8 cellular contexts compared by ENCODE assay signal in the genomic region with DNA sequence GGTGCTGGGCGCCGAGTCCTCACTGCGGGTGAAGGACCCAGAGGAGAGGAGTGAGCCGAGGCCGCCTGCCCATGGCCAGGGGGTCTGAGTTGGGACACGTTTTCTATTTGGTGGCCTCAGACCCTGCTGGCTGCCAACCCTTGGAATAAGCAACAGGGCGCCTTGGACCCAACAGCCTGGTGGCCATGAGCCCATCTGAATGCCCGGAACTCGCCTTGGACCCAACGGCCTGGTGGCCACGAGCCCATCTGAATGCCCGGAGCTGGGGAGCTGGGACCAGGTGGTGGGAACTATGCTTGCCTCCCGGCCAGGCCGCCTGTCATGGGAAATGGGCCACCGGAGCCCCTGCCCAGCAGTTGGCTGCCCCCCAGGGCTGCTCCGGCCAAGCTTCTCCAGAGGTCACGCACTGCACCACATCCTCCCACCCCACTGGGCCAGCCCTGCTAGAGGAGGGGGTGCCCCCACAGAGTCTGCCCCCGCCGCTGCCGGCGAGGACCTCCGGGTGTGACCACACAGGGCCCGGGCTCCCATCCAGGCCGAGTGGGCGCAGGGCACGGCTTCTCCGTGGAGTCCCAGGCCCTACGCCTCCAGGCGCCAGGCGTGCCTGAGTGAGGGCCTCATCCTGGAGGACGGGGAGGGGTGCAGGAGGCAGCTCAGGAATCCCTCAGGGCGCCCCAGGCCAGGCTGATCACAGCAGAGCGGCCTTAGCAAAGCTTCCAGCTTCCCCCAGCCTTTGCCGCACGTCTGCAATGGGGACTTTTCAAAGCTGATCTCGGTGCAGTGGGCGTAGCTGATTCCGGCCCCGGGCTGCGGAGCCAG.
DNase-seq lines count a peak whose midpoint lies in the region; ATAC-seq and TF ChIP-seq lines count a peak whose summit lies in the region.
"Not testable (repeated sequence)": the region's sequence is repeated elsewhere in the genome, so short reads cannot be mapped to it uniquely, and the experiment has no call there.

No MANE protein-coding gene starts in this region.

- TF ChIP-seq CTCF in endodermal cell (conservative IDR thresholded peaks at IDR 0.05); osteocyte (IDR thresholded peaks at IDR 0.05): not testable (repeated sequence)

- H3K56ac ChIP-seq in mesendoderm (ENCODE audit: low read length): not testable (repeated sequence)

- peaks cover 21 to 52% (median 36%) of the 10 kb centered on the region in 10 experiments for H3K4me1 ChIP-seq in BLaER1 treated with 17β-estradiol and CSF1 and Interleukin-3, amounts not matched to agents 10 nM and 100 nM
- peaks cover 20% of the 10 kb centered on the region for H3K4me1 ChIP-seq in NT2/D1 (ENCODE audit: insufficient read depth, insufficient read length)
- not testable (repeated sequence) for H3K4me1 ChIP-seq in endodermal cell (ENCODE audit: control insufficient read depth, insufficient read depth, low read length); right cardiac atrium (ENCODE audit: control insufficient read depth, insufficient read depth, low read length); mesendoderm (ENCODE audit: control insufficient read depth, low read depth, low read length)

- H3K27me3 Mint-ChIP-seq in endodermal cell (ENCODE audit: insufficient read depth); osteocyte (ENCODE audit: unreplicated experiment); stimulated activated naive B cell treated with anti-CD40 and anti-IgM and Interleukin-4, amounts not matched to agents 10 μg/mL and 1 μg/mL and 100 μg/mL, for 72 hours: not testable (repeated sequence)

- not testable (repeated sequence) for H3K18ac ChIP-seq in mesendoderm (ENCODE audit: low read length)

- H3K27ac ChIP-seq in BLaER1 treated with 17β-estradiol and CSF1 and Interleukin-3, amounts not matched to agents 10 nM and 100 nM: peak overlapping the region in 9 of 11 experiments; percentile 40 to 68 (median 59); a peak in 17 of 22 replicates
- peak overlapping the region; percentile 30 for H3K27ac ChIP-seq in angular gyrus (ENCODE audit: low read depth, low read length)
- H3K27ac ChIP-seq in endodermal cell (ENCODE audit: low read depth, low read length); right cardiac atrium (ENCODE audit: low read length); mesendoderm (ENCODE audit: low read depth, low read length): not testable (repeated sequence)

- H2AK5ac ChIP-seq in mesendoderm (ENCODE audit: low read length): not testable (repeated sequence)

- H4K5ac ChIP-seq in mesendoderm (ENCODE audit: low read length): not testable (repeated sequence)

- H3K4ac ChIP-seq in mesendoderm (ENCODE audit: low read depth, low read length): not testable (repeated sequence)

- peaks cover 10 to 14% (median 12%) of the 10 kb centered on the region in 11 experiments for H3K9me3 ChIP-seq in BLaER1 treated with 17β-estradiol and CSF1 and Interleukin-3, amounts not matched to agents 10 nM and 100 nM (replicated peaks in 1 of 11)
- H3K9me3 ChIP-seq in NT2/D1 (ENCODE audit: insufficient read depth, low read length); endodermal cell (ENCODE audit: control insufficient read depth, low read length); right cardiac atrium (ENCODE audit: control insufficient read depth, low read length): not testable (repeated sequence)

- H3K9me3 Mint-ChIP-seq in endodermal cell: peaks cover 11% of the 10 kb centered on the region
- not testable (repeated sequence) for H3K9me3 Mint-ChIP-seq in osteocyte (ENCODE audit: unreplicated experiment); stimulated activated naive B cell treated with anti-CD40 and anti-IgM and Interleukin-4, amounts not matched to agents 10 μg/mL and 1 μg/mL and 100 μg/mL, for 72 hours

- H3K79me1 ChIP-seq in mesendoderm (ENCODE audit: low read length): not testable (repeated sequence)

- peak overlapping the region in 9 of 11 experiments; percentile 25 to 55 (median 46); a peak in 12 of 22 replicates for H3K9ac ChIP-seq in BLaER1 treated with 17β-estradiol and CSF1 and Interleukin-3, amounts not matched to agents 10 nM and 100 nM
- H3K9ac ChIP-seq in NT2/D1 (ENCODE audit: insufficient read length, low read depth): peak overlapping the region; percentile 56
- H3K9ac ChIP-seq in endodermal cell (ENCODE audit: extremely low read depth, low read length, poor library complexity, severe bottlenecking); mesendoderm (ENCODE audit: low read length): not testable (repeated sequence)

- intact Hi-C loops in right cardiac atrium (cut with DNase I): not testable (repeated sequence)

- H4K20me1 ChIP-seq in BLaER1 treated with 17β-estradiol and CSF1 and Interleukin-3, amounts not matched to agents 10 nM and 100 nM: not testable (repeated sequence)

- H2BK120ac ChIP-seq in mesendoderm (ENCODE audit: low read depth, low read length): not testable (repeated sequence)

- H3K36me3 ChIP-seq in BLaER1 treated with 17β-estradiol and CSF1 and Interleukin-3, amounts not matched to agents 10 nM and 100 nM; NT2/D1 (ENCODE audit: insufficient read depth, insufficient read length, low read length); endodermal cell (ENCODE audit: control insufficient read depth, insufficient read depth, low read length); mesendoderm (ENCODE audit: control insufficient read depth, insufficient read depth, low read length): not testable (repeated sequence)

- not testable (repeated sequence) for H3K4me3 Mint-ChIP-seq in endodermal cell; osteocyte (ENCODE audit: unreplicated experiment); stimulated activated naive B cell treated with anti-CD40 and anti-IgM and Interleukin-4, amounts not matched to agents 10 μg/mL and 1 μg/mL and 100 μg/mL, for 72 hours

- not testable (repeated sequence) for H3K79me2 ChIP-seq in mesendoderm (ENCODE audit: control insufficient read depth, insufficient read depth, low read length)

- not testable (repeated sequence) for H3K23ac ChIP-seq in mesendoderm (ENCODE audit: low read length)

- H2BK15ac ChIP-seq in mesendoderm (replicated peaks; ENCODE audit: low read depth): not testable (repeated sequence)

- DNase-seq in NT2/D1 (ENCODE audit: low read depth, low spot score) (peak; percentile 9), endodermal cell (peak; percentile 63), right cardiac atrium (peak; percentile 40 to 80 (median 75)), mesendoderm (peak; percentile 12)
- DNase-seq in osteocyte (ENCODE audit: extremely low spot score, unreplicated experiment); stimulated activated naive B cell treated with anti-CD40 and anti-IgM and Interleukin-4, amounts not matched to agents 10 μg/mL and 1 μg/mL and 100 μg/mL, for 72 hours: not testable (repeated sequence)

- H3K4me2 ChIP-seq in BLaER1 treated with 17β-estradiol and CSF1 and Interleukin-3, amounts not matched to agents 10 nM and 100 nM: peak overlapping the region; percentile 59 to 76 (median 71)
- H3K4me2 ChIP-seq in mesendoderm (ENCODE audit: low read length): not testable (repeated sequence)

- not testable (repeated sequence) for H3K4me1 Mint-ChIP-seq in endodermal cell; stimulated activated naive B cell treated with anti-CD40 and anti-IgM and Interleukin-4, amounts not matched to agents 10 μg/mL and 1 μg/mL and 100 μg/mL, for 72 hours
- peaks cover 23% of the 10 kb centered on the region for H3K4me1 Mint-ChIP-seq in osteocyte (ENCODE audit: unreplicated experiment)

- H4K8ac ChIP-seq in mesendoderm (ENCODE audit: low read depth, low read length): not testable (repeated sequence)

- 90 to 91% methylated on average over 17 to 36 of the region's 40 CpGs for WGBS in endodermal cell (ENCODE audit: insufficient coverage in 1 of 2, insufficient read length in 1 of 2), 2 experiments
- WGBS in right cardiac atrium: 46% methylated on average over 40 of the region's 40 CpGs
- no CpG with 5 or more reads among the region's 40 CpGs for WGBS in mesendoderm (ENCODE audit: extremely low coverage, insufficient coverage, low lambda C conversion rate)

- ATAC-seq in right cardiac atrium: peak; percentile 33 to 41
- peak; percentile 55 to 57 for ATAC-seq in stimulated activated naive B cell treated with anti-CD40 and anti-IgM and Interleukin-4, amounts not matched to agents 10 μg/mL and 1 μg/mL and 100 μg/mL, for 72 hours (replicated peaks)

- not testable (repeated sequence) for H3K36me3 Mint-ChIP-seq in endodermal cell (ENCODE audit: low read depth); osteocyte (ENCODE audit: unreplicated experiment)
- H3K36me3 Mint-ChIP-seq in stimulated activated naive B cell treated with anti-CD40 and anti-IgM and Interleukin-4, amounts not matched to agents 10 μg/mL and 1 μg/mL and 100 μg/mL, for 72 hours: peaks cover 10% of the 10 kb centered on the region in 2 donors

- H3K27ac Mint-ChIP-seq in endodermal cell; stimulated activated naive B cell treated with anti-CD40 and anti-IgM and Interleukin-4, amounts not matched to agents 10 μg/mL and 1 μg/mL and 100 μg/mL, for 72 hours: not testable (repeated sequence)
- H3K27ac Mint-ChIP-seq in osteocyte (ENCODE audit: unreplicated experiment): peak overlapping the region; percentile 31

- not testable (repeated sequence) for H2BK5ac ChIP-seq in mesendoderm (ENCODE audit: low read length)

- not testable (repeated sequence) for H3K4me3 ChIP-seq in BLaER1 treated with 17β-estradiol and CSF1 and Interleukin-3, amounts not matched to agents 10 nM and 100 nM; NT2/D1 (ENCODE audit: insufficient read length, low read depth); endodermal cell (ENCODE audit: low read length); right cardiac atrium (ENCODE audit: low read length); mesendoderm (ENCODE audit: low read length)

- not testable (repeated sequence) for H3K27me3 ChIP-seq in BLaER1 treated with 17β-estradiol and CSF1 and Interleukin-3, amounts not matched to agents 10 nM and 100 nM; NT2/D1 (ENCODE audit: insufficient read depth, insufficient read length); endodermal cell (ENCODE audit: control insufficient read depth, insufficient read depth, low read length, poor library complexity, severe bottlenecking); right cardiac atrium (ENCODE audit: control insufficient read depth, insufficient read depth); mesendoderm (ENCODE audit: insufficient read depth, low read length, poor library complexity)
